Comparison of ENCODE assay signal across 1 cellular context in the genomic region with DNA sequence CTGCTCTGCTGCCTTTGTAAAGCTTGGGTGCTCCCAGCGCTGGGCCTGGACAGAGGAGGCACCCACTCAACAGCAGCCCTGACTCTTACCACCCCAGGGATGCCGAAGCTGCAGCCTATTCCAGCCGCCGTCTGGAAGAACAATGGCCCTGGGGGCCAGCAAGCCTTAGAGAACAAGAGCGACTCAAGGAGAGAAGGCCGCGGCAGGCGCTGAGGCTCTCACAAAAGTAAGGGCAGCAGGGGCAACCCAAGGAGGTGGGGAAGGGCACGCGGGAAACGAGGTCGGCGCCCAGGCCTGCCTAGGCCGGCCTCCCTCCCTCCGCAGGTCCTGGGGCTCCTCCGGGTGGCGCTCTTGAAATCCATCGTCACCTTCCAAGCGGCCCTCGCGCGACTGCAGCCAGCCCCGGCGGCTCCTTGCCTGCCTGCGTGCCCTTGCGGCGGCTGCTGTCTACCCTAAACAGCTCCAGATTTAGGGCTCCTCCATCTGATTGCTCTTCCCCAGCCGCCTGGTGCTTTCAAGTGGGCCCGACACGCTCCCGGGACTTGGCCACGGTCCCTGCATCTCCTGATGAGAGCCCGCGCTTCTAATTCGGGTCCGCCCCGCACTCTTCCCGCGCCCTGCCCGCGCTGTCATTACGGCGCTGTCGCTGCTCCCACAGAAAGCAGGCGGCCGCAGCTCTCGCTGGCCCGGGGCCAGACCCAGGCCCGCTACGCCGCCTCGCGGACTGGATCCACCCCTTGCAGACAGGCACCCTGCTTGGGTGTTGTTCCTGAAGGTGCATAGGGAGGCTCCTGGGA.
TF ChIP-seq lines count a peak whose summit lies in the region.

No MANE protein-coding gene starts in this region.

TF ChIP-seq in HepG2, 621 proteins besides CTCF, POLR2A, EP300 and RAD21 (continued from another document):
- TF ChIP-seq, protein P1, sequence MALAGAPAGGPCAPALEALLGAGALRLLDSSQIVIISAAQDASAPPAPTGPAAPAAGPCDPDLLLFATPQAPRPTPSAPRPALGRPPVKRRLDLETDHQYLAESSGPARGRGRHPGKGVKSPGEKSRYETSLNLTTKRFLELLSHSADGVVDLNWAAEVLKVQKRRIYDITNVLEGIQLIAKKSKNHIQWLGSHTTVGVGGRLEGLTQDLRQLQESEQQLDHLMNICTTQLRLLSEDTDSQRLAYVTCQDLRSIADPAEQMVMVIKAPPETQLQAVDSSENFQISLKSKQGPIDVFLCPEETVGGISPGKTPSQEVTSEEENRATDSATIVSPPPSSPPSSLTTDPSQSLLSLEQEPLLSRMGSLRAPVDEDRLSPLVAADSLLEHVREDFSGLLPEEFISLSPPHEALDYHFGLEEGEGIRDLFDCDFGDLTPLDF (CRISPR knock-in tag; IDR thresholded peaks at IDR 0.05): no peak
- no peak for TF ChIP-seq FLYWCH1 (CRISPR knock-in tag; IDR thresholded peaks at IDR 0.05)
- no peak for TF ChIP-seq RCOR2 (CRISPR knock-in tag; IDR thresholded peaks at IDR 0.05)
- TF ChIP-seq ZNF501 (CRISPR knock-in tag; IDR thresholded peaks at IDR 0.05): no peak
- TF ChIP-seq, protein P2, sequence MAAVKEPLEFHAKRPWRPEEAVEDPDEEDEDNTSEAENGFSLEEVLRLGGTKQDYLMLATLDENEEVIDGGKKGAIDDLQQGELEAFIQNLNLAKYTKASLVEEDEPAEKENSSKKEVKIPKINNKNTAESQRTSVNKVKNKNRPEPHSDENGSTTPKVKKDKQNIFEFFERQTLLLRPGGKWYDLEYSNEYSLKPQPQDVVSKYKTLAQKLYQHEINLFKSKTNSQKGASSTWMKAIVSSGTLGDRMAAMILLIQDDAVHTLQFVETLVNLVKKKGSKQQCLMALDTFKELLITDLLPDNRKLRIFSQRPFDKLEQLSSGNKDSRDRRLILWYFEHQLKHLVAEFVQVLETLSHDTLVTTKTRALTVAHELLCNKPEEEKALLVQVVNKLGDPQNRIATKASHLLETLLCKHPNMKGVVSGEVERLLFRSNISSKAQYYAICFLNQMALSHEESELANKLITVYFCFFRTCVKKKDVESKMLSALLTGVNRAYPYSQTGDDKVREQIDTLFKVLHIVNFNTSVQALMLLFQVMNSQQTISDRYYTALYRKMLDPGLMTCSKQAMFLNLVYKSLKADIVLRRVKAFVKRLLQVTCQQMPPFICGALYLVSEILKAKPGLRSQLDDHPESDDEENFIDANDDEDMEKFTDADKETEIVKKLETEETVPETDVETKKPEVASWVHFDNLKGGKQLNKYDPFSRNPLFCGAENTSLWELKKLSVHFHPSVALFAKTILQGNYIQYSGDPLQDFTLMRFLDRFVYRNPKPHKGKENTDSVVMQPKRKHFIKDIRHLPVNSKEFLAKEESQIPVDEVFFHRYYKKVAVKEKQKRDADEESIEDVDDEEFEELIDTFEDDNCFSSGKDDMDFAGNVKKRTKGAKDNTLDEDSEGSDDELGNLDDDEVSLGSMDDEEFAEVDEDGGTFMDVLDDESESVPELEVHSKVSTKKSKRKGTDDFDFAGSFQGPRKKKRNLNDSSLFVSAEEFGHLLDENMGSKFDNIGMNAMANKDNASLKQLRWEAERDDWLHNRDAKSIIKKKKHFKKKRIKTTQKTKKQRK (IDR thresholded peaks at IDR 0.05; ENCODE audit: low read length): no peak
